In genomic region chr7:6706666-6707407, GRCh38 we compare ENCODE assay signal across 8 cellular contexts. TPM values are rescaled to one million over a fixed set of nuclear protein-coding genes. Genes with fewer than 3 reads are reported as not detected.
DNase-seq lines count a peak whose midpoint lies in the region; ATAC-seq and TF ChIP-seq lines count a peak whose summit lies in the region.

Gene ZNF12, minus strand, starts transcription at chr7:6706947. Its CDS starts 1,774 bp downstream, at chr7:6705173.

- POLR2A ChIA-PET in PC-3 (lab: Charles Lee; ENCODE audit: unreplicated experiment), result interaction anchor here (0.6 kb wide), 1 partner anchor 8 kb away, joined by 4 read pairs; no protein-coding TSS in a partner anchor

- BruUV-seq in PC-3 (replicated peaks; lab: Mats Ljungman, UMichigan), result no TSS peak

- peak within 1 kb of the TSS; percentile 87 for H2AFZ ChIP-seq in PC-3 (ENCODE audit: low read length)

- no peaks in the 10 kb centered on the region for H4K20me1 ChIP-seq in PC-3 (ENCODE audit: low read length)

- TF ChIP-seq CTCF in PC-3 (conservative IDR thresholded peaks at IDR 0.05; ENCODE audit: low read depth, low read length), result no peak
- no peak for TF ChIP-seq CTCF in epithelial cell of proximal tubule (conservative IDR thresholded peaks at IDR 0.05; ENCODE audit: low read depth, low read length)

- CTCF ChIA-PET in PC-3 (lab: Charles Lee), result no interaction called here

- intact Hi-C loops in PC-3 (cut with micrococcal nuclease), result no loop called here

- H3K4me2 ChIP-seq in PC-3 (ENCODE audit: low read length), result peak within 1 kb of the TSS; percentile 91

- no peaks in the 10 kb centered on the region for H3F3A ChIP-seq in PC-3 (ENCODE audit: low read length, unreplicated experiment)

- peak within 1 kb of the TSS; percentile 32; the same call in 1 of the 2 replicates for H3K27ac ChIP-seq in PC-3 (ENCODE audit: low read length)

- H3K4me1 ChIP-seq in PC-3 (ENCODE audit: insufficient read depth, low read length), result 0 out of 2 replicates have a peak, but pooled peaks cover 3% of the 10 kb centered on the region

- H3K4me3 ChIP-seq in Jurkat, Clone E6-1 (ENCODE audit: low read length), result peak within 1 kb of the TSS; percentile 89
- peak within 1 kb of the TSS; percentile 99 for H3K4me3 ChIP-seq in PC-3 (ENCODE audit: low read length)
- H3K4me3 ChIP-seq in epithelial cell of proximal tubule (ENCODE audit: low read depth, low read length), result peak within 1 kb of the TSS; percentile 99

- peaks cover 46% of the 10 kb centered on the region for H3K79me2 ChIP-seq in PC-3 (ENCODE audit: low read length)

- peak; percentile 87 for ATAC-seq in GM21717 (IDR thresholded peaks at IDR 0.05; ENCODE audit: unreplicated experiment)
- ATAC-seq in PC-3, result peak; percentile 96

- H3K9me3 ChIP-seq in PC-3 (ENCODE audit: low read length), result peaks cover 20% of the 10 kb centered on the region

- DNase-seq in DMS53 (lab: John Stamatoyannopoulos, UW), result peak; percentile 98
- DNase-seq in Jurkat, Clone E6-1 (ENCODE audit: low read depth, low spot score), result peak; percentile 91
- DNase-seq in PC-3, result peak; percentile 93
- peak; percentile 95 for DNase-seq in activated T-cell treated with anti-CD3 and anti-CD28 coated beads for 48 hours (ENCODE audit: low read depth)
- DNase-seq in epithelial cell of proximal tubule (ENCODE audit: low read depth), result peak; percentile 45
- DNase-seq in mucosa of gallbladder (ENCODE audit: low spot score), result peak; percentile 97
- peak; percentile 95 for DNase-seq in stimulated activated CD8-positive, alpha-beta memory T cell treated with anti-CD3 and anti-CD28 coated beads, Interleukin-4, amount 100 ng/mL, for 24 hours (ENCODE audit: low read depth)

- H3K9me2 ChIP-seq in PC-3 (replicated peaks; ENCODE audit: low read length), result no peaks in the 10 kb centered on the region

- peak within 1 kb of the TSS; percentile 96 for H3K9ac ChIP-seq in PC-3 (ENCODE audit: low read length)

- peaks cover 31% of the 10 kb centered on the region for H3K36me3 ChIP-seq in PC-3 (ENCODE audit: low read depth, low read length)

- no peaks in the 10 kb centered on the region for H3K27me3 ChIP-seq in PC-3 (ENCODE audit: low read length)

RNA-seq across cellular contexts. Expression of gene ZNF12, which starts in this region (rescaled TPM):
- polyA plus RNA-seq in Jurkat, Clone E6-1 (2012; ENCODE audit: insufficient read depth, insufficient read length), result 13.2 TPM
- total RNA-seq in PC-3 (2014; rRNA removed), result 12.5 and 27.6 TPM in 2 replicates
- total RNA-seq in epithelial cell of proximal tubule, result 8.0 and 12.5 TPM in 2 replicates
- 28.3 TPM for total RNA-seq in mucosa of gallbladder

Comparison
In these comparisons a context has a peak if more than half of its experiments do, and no peak if none do; other contexts are left out.
1. Peak in every context shown above with its lines: DNase-seq, ATAC-seq, H3K4me3 ChIP-seq and H3K27ac ChIP-seq.
2. DNase-seq: peak in every context shown above with its lines; median percentile 98 in DMS53; 97 in mucosa of gallbladder; 95 in activated T-cell treated with anti-CD3 and anti-CD28 coated beads for 48 hours; 95 in stimulated activated CD8-positive, alpha-beta memory T cell treated with anti-CD3 and anti-CD28 coated beads, Interleukin-4, amount 100 ng/mL, for 24 hours; 93 in PC-3; 91 in Jurkat, Clone E6-1; 45 in epithelial cell of proximal tubule.